In genomic region chr4:84691170-84691691, GRCh38 we compare ENCODE assay signal across 10 cellular contexts.
DNase-seq lines count a peak whose midpoint lies in the region; ATAC-seq and TF ChIP-seq lines count a peak whose summit lies in the region.
"Had no signal": no experiment of that assay in that cellular context is flagged by ENCODE, and none has a peak within 500 bp of the region (broad histone marks: within the 10 kb centered on the region; RNA-seq: fewer than 3 reads in every experiment).

No MANE protein-coding gene starts in this region.

- peaks cover 1% of the 10 kb centered on the region for H3K27me3 Mint-ChIP-seq in activated CD8-positive, alpha-beta T cell treated with anti-CD3 and anti-CD28 coated beads for 36 hours
- peaks cover 5% of the 10 kb centered on the region for H3K27me3 Mint-ChIP-seq in activated CD8-positive, alpha-beta T cell treated with anti-CD3 and anti-CD28 coated beads, Interleukin-2, amount 10 ng/mL, durations not matched to agents 7 days and 5 days (ENCODE audit: low read depth)
- no peaks in the 10 kb centered on the region for H3K27me3 Mint-ChIP-seq in natural killer cell (ENCODE audit: low read depth in 2 of 2)

- CTCF ChIA-PET in activated CD8-positive, alpha-beta T cell treated with anti-CD3 and anti-CD28 coated beads for 36 hours (lab: Charles Lee), result no interaction called here
- CTCF ChIA-PET in activated CD8-positive, alpha-beta T cell treated with anti-CD3 and anti-CD28 coated beads, Interleukin-2, amount 10 ng/mL, durations not matched to agents 7 days and 5 days (lab: Charles Lee), result no interaction called here

- H3K9me3 ChIP-seq in vagina, result no peaks in the 10 kb centered on the region

- no peak overlapping the region for H3K27ac Mint-ChIP-seq in activated CD8-positive, alpha-beta T cell treated with anti-CD3 and anti-CD28 coated beads for 36 hours
- no peak overlapping the region for H3K27ac Mint-ChIP-seq in activated CD8-positive, alpha-beta T cell treated with anti-CD3 and anti-CD28 coated beads, Interleukin-2, amount 10 ng/mL, durations not matched to agents 7 days and 5 days
- H3K27ac Mint-ChIP-seq in natural killer cell, result no peak overlapping the region

- no peak overlapping the region for H3K4me3 ChIP-seq in vagina

- TF ChIP-seq POLR2A in vagina (IDR thresholded peaks at IDR 0.05), result no peak

- peaks cover 3% of the 10 kb centered on the region for H3K4me1 Mint-ChIP-seq in activated CD8-positive, alpha-beta T cell treated with anti-CD3 and anti-CD28 coated beads for 36 hours (ENCODE audit: low read depth)
- peaks cover 9% of the 10 kb centered on the region for H3K4me1 Mint-ChIP-seq in activated CD8-positive, alpha-beta T cell treated with anti-CD3 and anti-CD28 coated beads, Interleukin-2, amount 10 ng/mL, durations not matched to agents 7 days and 5 days (ENCODE audit: low read depth)
- no peaks in the 10 kb centered on the region for H3K4me1 Mint-ChIP-seq in natural killer cell

- no peak for TF ChIP-seq CTCF in activated CD8-positive, alpha-beta T cell treated with anti-CD3 and anti-CD28 coated beads for 36 hours (IDR thresholded peaks at IDR 0.05)
- TF ChIP-seq CTCF in natural killer cell (IDR thresholded peaks at IDR 0.05) (no peak), vagina (IDR thresholded peaks at IDR 0.05) (no peak)

- peaks cover 9% of the 10 kb centered on the region for H3K4me1 ChIP-seq in vagina

- POLR2A ChIA-PET in activated CD8-positive, alpha-beta T cell treated with anti-CD3 and anti-CD28 coated beads for 36 hours (lab: Charles Lee), result no interaction called here
- POLR2A ChIA-PET in activated CD8-positive, alpha-beta T cell treated with anti-CD3 and anti-CD28 coated beads, Interleukin-2, amount 10 ng/mL, durations not matched to agents 7 days and 5 days (lab: Charles Lee), result no interaction called here

- in situ Hi-C loops in SK-MEL-5 (cut with HindIII; ENCODE audit: low pct_unique_long_range_greater_than_20kb, low sequenced_read_pairs), result no loop called here

- H3K36me3 Mint-ChIP-seq in activated CD8-positive, alpha-beta T cell treated with anti-CD3 and anti-CD28 coated beads for 36 hours (ENCODE audit: low read depth), result no peaks in the 10 kb centered on the region
- no peaks in the 10 kb centered on the region for H3K36me3 Mint-ChIP-seq in activated CD8-positive, alpha-beta T cell treated with anti-CD3 and anti-CD28 coated beads, Interleukin-2, amount 10 ng/mL, durations not matched to agents 7 days and 5 days (ENCODE audit: low read depth)
- H3K36me3 Mint-ChIP-seq in natural killer cell, result no peaks in the 10 kb centered on the region

- H3K9me3 Mint-ChIP-seq in activated CD8-positive, alpha-beta T cell treated with anti-CD3 and anti-CD28 coated beads for 36 hours, result no peaks in the 10 kb centered on the region
- no peaks in the 10 kb centered on the region for H3K9me3 Mint-ChIP-seq in activated CD8-positive, alpha-beta T cell treated with anti-CD3 and anti-CD28 coated beads, Interleukin-2, amount 10 ng/mL, durations not matched to agents 7 days and 5 days (ENCODE audit: insufficient read depth)
- peaks cover 0 to 4% of the 10 kb centered on the region in 2 donors for H3K9me3 Mint-ChIP-seq in natural killer cell

- intact Hi-C loops in activated CD8-positive, alpha-beta T cell treated with anti-CD3 and anti-CD28 coated beads for 36 hours (cut with micrococcal nuclease), result no loop called here
- intact Hi-C loops in natural killer cell (cut with micrococcal nuclease) (no loop called here), vagina (cut with DNase I) (no loop called here)

- no peak for DNase-seq in activated CD8-positive, alpha-beta T cell treated with anti-CD3 and anti-CD28 coated beads for 36 hours
- DNase-seq in activated CD8-positive, alpha-beta T cell treated with anti-CD3 and anti-CD28 coated beads, Interleukin-2, amount 10 ng/mL, durations not matched to agents 7 days and 5 days, result no peak
- DNase-seq in SK-MEL-5 (ENCODE audit: low read depth, low spot score) (peak; percentile 20), fibroblast of the conjunctiva (ENCODE audit: low read depth) (peak; percentile 88), stromal cell of bone marrow (ENCODE audit: low read depth) (peak; percentile 92), natural killer cell (no peak), vagina (ENCODE audit: extremely low spot score in 2 of 2) (no peak)
- no peak for DNase-seq in activated effector memory CD4-positive, alpha-beta T cell treated with anti-CD3 and anti-CD28 coated beads, Interleukin-2, amount 50 U/mL, for 16 hours
- DNase-seq: T-helper 2 cell had no signal

- no peaks in the 10 kb centered on the region for H3K27me3 ChIP-seq in vagina

- no peak overlapping the region for H3K27ac ChIP-seq in vagina
- H3K27ac ChIP-seq: C4-2B had no signal

- H3K36me3 ChIP-seq in vagina, result peaks cover 0 to 52% of the 10 kb centered on the region in 2 donors

- ATAC-seq in activated CD8-positive, alpha-beta T cell treated with anti-CD3 and anti-CD28 coated beads for 36 hours, result peak; percentile 77
- no peak for ATAC-seq in activated CD8-positive, alpha-beta T cell treated with anti-CD3 and anti-CD28 coated beads, Interleukin-2, amount 10 ng/mL, durations not matched to agents 7 days and 5 days
- no peak for ATAC-seq in natural killer cell

- H3K4me3 Mint-ChIP-seq in activated CD8-positive, alpha-beta T cell treated with anti-CD3 and anti-CD28 coated beads for 36 hours, result no peak overlapping the region
- no peak overlapping the region for H3K4me3 Mint-ChIP-seq in activated CD8-positive, alpha-beta T cell treated with anti-CD3 and anti-CD28 coated beads, Interleukin-2, amount 10 ng/mL, durations not matched to agents 7 days and 5 days
- no peak overlapping the region for H3K4me3 Mint-ChIP-seq in natural killer cell

Comparison
In these comparisons a context has a peak if more than half of its experiments do, and no peak if none do; other contexts are left out.
1. DNase-seq: peak in SK-MEL-5 (single experiment), fibroblast of the conjunctiva (single experiment) and stromal cell of bone marrow (single experiment); none in activated CD8-positive, alpha-beta T cell treated with anti-CD3 and anti-CD28 coated beads for 36 hours (single experiment), activated CD8-positive, alpha-beta T cell treated with anti-CD3 and anti-CD28 coated beads, Interleukin-2, amount 10 ng/mL, durations not matched to agents 7 days and 5 days (single experiment), natural killer cell (single experiment), activated effector memory CD4-positive, alpha-beta T cell treated with anti-CD3 and anti-CD28 coated beads, Interleukin-2, amount 50 U/mL, for 16 hours (single experiment) and vagina (0 of 2).